Comparison of ENCODE assay signal across 2 cellular contexts in the genomic region with DNA sequence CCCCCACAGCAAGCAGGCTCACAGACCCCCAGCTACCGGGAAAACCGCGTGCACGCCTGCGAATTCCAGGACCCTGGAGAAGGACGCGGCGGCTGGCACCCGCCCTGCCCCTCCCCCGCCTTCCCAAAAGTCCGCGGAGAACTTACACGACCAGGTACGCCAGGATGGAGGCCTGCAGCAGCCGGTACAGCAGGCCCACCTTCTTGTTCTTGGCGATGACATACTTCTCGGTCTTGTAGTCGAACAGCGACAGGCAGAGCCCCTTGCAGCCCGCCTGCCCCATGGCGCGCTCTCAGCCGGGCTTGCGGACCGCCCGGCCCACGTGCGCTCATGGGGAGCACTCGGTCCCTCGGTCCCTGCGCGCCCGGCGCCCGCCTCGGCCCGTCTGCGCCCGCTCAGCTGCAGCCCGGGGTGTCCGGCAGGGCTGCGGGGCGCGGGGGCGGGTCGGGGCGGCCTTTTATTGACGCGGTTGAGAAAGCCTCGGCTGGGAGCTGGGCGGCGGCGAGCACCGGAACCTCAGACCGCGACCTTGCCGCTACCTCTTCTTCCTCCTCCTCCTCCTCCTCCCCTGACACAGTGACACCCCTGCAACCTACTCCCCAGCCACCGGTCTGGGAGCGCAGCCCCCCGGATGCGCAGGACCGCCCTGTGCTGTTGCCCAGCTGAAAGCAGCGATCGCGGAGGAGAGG.
TF ChIP-seq lines count a peak whose summit lies in the region.

A gene with protein sequence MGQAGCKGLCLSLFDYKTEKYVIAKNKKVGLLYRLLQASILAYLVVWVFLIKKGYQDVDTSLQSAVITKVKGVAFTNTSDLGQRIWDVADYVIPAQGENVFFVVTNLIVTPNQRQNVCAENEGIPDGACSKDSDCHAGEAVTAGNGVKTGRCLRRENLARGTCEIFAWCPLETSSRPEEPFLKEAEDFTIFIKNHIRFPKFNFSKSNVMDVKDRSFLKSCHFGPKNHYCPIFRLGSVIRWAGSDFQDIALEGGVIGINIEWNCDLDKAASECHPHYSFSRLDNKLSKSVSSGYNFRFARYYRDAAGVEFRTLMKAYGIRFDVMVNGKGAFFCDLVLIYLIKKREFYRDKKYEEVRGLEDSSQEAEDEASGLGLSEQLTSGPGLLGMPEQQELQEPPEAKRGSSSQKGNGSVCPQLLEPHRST (minus strand): TSS at position 433 of the 689 bp plus-strand sequence. CDS start 150 bp downstream, at position 283.

TF ChIP-seq in SK-N-SH, 30 proteins besides CTCF, POLR2A, EP300 and RAD21:
- TF ChIP-seq ELF1 (IDR thresholded peaks at IDR 0.05) (no peak), MXI1 (IDR thresholded peaks at IDR 0.05; ENCODE audit: low read depth, low read length) (peak; percentile 46; the same call in 1 of the 2 replicates), JUND (IDR thresholded peaks at IDR 0.05) (no peak)
- TF ChIP-seq, protein P1, sequence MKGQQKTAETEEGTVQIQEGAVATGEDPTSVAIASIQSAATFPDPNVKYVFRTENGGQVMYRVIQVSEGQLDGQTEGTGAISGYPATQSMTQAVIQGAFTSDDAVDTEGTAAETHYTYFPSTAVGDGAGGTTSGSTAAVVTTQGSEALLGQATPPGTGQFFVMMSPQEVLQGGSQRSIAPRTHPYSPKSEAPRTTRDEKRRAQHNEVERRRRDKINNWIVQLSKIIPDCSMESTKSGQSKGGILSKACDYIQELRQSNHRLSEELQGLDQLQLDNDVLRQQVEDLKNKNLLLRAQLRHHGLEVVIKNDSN (IDR thresholded peaks at IDR 0.05; ENCODE audit: borderline replicate concordance, low read depth), result no peak
- TF ChIP-seq, protein P2, sequence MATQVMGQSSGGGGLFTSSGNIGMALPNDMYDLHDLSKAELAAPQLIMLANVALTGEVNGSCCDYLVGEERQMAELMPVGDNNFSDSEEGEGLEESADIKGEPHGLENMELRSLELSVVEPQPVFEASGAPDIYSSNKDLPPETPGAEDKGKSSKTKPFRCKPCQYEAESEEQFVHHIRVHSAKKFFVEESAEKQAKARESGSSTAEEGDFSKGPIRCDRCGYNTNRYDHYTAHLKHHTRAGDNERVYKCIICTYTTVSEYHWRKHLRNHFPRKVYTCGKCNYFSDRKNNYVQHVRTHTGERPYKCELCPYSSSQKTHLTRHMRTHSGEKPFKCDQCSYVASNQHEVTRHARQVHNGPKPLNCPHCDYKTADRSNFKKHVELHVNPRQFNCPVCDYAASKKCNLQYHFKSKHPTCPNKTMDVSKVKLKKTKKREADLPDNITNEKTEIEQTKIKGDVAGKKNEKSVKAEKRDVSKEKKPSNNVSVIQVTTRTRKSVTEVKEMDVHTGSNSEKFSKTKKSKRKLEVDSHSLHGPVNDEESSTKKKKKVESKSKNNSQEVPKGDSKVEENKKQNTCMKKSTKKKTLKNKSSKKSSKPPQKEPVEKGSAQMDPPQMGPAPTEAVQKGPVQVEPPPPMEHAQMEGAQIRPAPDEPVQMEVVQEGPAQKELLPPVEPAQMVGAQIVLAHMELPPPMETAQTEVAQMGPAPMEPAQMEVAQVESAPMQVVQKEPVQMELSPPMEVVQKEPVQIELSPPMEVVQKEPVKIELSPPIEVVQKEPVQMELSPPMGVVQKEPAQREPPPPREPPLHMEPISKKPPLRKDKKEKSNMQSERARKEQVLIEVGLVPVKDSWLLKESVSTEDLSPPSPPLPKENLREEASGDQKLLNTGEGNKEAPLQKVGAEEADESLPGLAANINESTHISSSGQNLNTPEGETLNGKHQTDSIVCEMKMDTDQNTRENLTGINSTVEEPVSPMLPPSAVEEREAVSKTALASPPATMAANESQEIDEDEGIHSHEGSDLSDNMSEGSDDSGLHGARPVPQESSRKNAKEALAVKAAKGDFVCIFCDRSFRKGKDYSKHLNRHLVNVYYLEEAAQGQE (IDR thresholded peaks at IDR 0.05; ENCODE audit: low read depth, low read length), result peak; percentile 92

TF ChIP-seq in GM12878, 131 proteins besides CTCF, POLR2A, EP300 and RAD21 (continues in another document):
- TF ChIP-seq ZNF217 (IDR thresholded peaks at IDR 0.05) (peak; percentile 58), EGR1 (IDR thresholded peaks at IDR 0.05; ENCODE audit: borderline replicate concordance in 1 of 2, low read depth in 2 of 2, low read length in 2 of 2) (peak in 1 of 2 experiments; percentile 82; a peak in 2 of 3 replicates), DPF2 (IDR thresholded peaks at IDR 0.05) (peak; percentile 50), SIN3A (IDR thresholded peaks at IDR 0.05; ENCODE audit: low read depth, low read length) (no peak), LARP7 (IDR thresholded peaks at IDR 0.05) (peak; percentile 70; the same call in 1 of the 2 replicates), HDAC6 (IDR thresholded peaks at IDR 0.05; ENCODE audit: unreplicated experiment) (peak; percentile 42), SPI1 (IDR thresholded peaks at IDR 0.05; ENCODE audit: borderline replicate concordance, insufficient read depth, low read depth, low read length) (peak; percentile 77), RCOR1 (conservative IDR thresholded peaks at IDR 0.05; ENCODE audit: low read depth, low read length) (0 out of 2 replicates have a peak, but pooled peaks have one; percentile 46), SMARCA5 (IDR thresholded peaks at IDR 0.05) (0 out of 2 replicates have a peak, but pooled peaks have one; percentile 59), RUNX3 (IDR thresholded peaks at IDR 0.05; ENCODE audit: low read length) (peak; percentile 42; the same call in 1 of the 2 replicates), IKZF1 (conservative IDR thresholded peaks at IDR 0.05) (peak; percentile 48), SMAD5 (IDR thresholded peaks at IDR 0.05; ENCODE audit: low read depth) (no peak), ATF7 (IDR thresholded peaks at IDR 0.05; ENCODE audit: low read depth) (no peak), GATAD2B (conservative IDR thresholded peaks at IDR 0.05; ENCODE audit: low read depth) (peak; percentile 51), SREBF2 (IDR thresholded peaks at IDR 0.05; ENCODE audit: low read length) (no peak), BHLHE40 (IDR thresholded peaks at IDR 0.05; ENCODE audit: borderline replicate concordance in 1 of 2, low read depth in 2 of 2, low read length in 1 of 2) (peak in 1 of 2 experiments; percentile 80; a peak in 2 of 4 replicates), NR2F1 (conservative IDR thresholded peaks at IDR 0.05) (peak; percentile 62), MYC (IDR thresholded peaks at IDR 0.05; ENCODE audit: insufficient read depth, insufficient read length, insufficient replicate concordance, low read length, severe bottlenecking) (no peak)
- TF ChIP-seq, protein P2 (IDR thresholded peaks at IDR 0.05; ENCODE audit: low read depth, low read length), result peak; percentile 69; the same call in 1 of the 2 replicates
- TF ChIP-seq, protein P3, sequence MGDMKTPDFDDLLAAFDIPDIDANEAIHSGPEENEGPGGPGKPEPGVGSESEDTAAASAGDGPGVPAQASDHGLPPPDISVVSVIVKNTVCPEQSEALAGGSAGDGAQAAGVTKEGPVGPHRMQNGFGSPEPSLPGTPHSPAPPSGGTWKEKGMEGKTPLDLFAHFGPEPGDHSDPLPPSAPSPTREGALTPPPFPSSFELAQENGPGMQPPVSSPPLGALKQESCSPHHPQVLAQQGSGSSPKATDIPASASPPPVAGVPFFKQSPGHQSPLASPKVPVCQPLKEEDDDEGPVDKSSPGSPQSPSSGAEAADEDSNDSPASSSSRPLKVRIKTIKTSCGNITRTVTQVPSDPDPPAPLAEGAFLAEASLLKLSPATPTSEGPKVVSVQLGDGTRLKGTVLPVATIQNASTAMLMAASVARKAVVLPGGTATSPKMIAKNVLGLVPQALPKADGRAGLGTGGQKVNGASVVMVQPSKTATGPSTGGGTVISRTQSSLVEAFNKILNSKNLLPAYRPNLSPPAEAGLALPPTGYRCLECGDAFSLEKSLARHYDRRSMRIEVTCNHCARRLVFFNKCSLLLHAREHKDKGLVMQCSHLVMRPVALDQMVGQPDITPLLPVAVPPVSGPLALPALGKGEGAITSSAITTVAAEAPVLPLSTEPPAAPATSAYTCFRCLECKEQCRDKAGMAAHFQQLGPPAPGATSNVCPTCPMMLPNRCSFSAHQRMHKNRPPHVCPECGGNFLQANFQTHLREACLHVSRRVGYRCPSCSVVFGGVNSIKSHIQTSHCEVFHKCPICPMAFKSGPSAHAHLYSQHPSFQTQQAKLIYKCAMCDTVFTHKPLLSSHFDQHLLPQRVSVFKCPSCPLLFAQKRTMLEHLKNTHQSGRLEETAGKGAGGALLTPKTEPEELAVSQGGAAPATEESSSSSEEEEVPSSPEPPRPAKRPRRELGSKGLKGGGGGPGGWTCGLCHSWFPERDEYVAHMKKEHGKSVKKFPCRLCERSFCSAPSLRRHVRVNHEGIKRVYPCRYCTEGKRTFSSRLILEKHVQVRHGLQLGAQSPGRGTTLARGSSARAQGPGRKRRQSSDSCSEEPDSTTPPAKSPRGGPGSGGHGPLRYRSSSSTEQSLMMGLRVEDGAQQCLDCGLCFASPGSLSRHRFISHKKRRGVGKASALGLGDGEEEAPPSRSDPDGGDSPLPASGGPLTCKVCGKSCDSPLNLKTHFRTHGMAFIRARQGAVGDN (IDR thresholded peaks at IDR 0.05), result peak; percentile 64
- TF ChIP-seq, protein P4, sequence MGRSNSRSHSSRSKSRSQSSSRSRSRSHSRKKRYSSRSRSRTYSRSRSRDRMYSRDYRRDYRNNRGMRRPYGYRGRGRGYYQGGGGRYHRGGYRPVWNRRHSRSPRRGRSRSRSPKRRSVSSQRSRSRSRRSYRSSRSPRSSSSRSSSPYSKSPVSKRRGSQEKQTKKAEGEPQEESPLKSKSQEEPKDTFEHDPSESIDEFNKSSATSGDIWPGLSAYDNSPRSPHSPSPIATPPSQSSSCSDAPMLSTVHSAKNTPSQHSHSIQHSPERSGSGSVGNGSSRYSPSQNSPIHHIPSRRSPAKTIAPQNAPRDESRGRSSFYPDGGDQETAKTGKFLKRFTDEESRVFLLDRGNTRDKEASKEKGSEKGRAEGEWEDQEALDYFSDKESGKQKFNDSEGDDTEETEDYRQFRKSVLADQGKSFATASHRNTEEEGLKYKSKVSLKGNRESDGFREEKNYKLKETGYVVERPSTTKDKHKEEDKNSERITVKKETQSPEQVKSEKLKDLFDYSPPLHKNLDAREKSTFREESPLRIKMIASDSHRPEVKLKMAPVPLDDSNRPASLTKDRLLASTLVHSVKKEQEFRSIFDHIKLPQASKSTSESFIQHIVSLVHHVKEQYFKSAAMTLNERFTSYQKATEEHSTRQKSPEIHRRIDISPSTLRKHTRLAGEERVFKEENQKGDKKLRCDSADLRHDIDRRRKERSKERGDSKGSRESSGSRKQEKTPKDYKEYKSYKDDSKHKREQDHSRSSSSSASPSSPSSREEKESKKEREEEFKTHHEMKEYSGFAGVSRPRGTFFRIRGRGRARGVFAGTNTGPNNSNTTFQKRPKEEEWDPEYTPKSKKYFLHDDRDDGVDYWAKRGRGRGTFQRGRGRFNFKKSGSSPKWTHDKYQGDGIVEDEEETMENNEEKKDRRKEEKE (IDR thresholded peaks at IDR 0.05), result no peak
- TF ChIP-seq, protein P5, sequence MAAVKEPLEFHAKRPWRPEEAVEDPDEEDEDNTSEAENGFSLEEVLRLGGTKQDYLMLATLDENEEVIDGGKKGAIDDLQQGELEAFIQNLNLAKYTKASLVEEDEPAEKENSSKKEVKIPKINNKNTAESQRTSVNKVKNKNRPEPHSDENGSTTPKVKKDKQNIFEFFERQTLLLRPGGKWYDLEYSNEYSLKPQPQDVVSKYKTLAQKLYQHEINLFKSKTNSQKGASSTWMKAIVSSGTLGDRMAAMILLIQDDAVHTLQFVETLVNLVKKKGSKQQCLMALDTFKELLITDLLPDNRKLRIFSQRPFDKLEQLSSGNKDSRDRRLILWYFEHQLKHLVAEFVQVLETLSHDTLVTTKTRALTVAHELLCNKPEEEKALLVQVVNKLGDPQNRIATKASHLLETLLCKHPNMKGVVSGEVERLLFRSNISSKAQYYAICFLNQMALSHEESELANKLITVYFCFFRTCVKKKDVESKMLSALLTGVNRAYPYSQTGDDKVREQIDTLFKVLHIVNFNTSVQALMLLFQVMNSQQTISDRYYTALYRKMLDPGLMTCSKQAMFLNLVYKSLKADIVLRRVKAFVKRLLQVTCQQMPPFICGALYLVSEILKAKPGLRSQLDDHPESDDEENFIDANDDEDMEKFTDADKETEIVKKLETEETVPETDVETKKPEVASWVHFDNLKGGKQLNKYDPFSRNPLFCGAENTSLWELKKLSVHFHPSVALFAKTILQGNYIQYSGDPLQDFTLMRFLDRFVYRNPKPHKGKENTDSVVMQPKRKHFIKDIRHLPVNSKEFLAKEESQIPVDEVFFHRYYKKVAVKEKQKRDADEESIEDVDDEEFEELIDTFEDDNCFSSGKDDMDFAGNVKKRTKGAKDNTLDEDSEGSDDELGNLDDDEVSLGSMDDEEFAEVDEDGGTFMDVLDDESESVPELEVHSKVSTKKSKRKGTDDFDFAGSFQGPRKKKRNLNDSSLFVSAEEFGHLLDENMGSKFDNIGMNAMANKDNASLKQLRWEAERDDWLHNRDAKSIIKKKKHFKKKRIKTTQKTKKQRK (IDR thresholded peaks at IDR 0.05; ENCODE audit: low read depth, low read length), result no peak
- TF ChIP-seq, protein P1 (IDR thresholded peaks at IDR 0.05; ENCODE audit: borderline replicate concordance, extremely low read length, insufficient read depth, low read depth, low read length), result peak; percentile 41
